ENCODE assay signal across 14 cellular contexts in genomic region chr7:112497481-112497880, GRCh38. TPM values are rescaled to one million over a fixed set of nuclear protein-coding genes. Genes with fewer than 3 reads are reported as not detected.
DNase-seq lines count a peak whose midpoint lies in the region; ATAC-seq lines count a peak whose summit lies in the region.
"Had no signal": no experiment of that assay in that cellular context is flagged by ENCODE, and none has a peak within 500 bp of the region (broad histone marks: within the 10 kb centered on the region; RNA-seq: fewer than 3 reads in every experiment).

No MANE protein-coding gene starts in this region.

- DNase-seq in RPMI8226 (peak; percentile 20), C1 segment of cervical spinal cord (lab: John Stamatoyannopoulos, UW) (no peak), NCI-H2171 treated with DMSO at 0.1 percent for 48 hours (lab: John Stamatoyannopoulos, UW) (no peak), left colon (no peak)
- DNase-seq: activated CD8-positive, alpha-beta T cell treated with anti-CD3 and anti-CD28 coated beads for 36 hours; DMS79; hippocampal formation; NCI-H345; uterus had no signal

- peak; percentile 70 for ATAC-seq in GM18517 (IDR thresholded peaks at IDR 0.05; ENCODE audit: unreplicated experiment)
- ATAC-seq in GM21447 (IDR thresholded peaks at IDR 0.05; ENCODE audit: unreplicated experiment) = peak; percentile 85
- peak; percentile 73 for ATAC-seq in HG03039 (IDR thresholded peaks at IDR 0.05; ENCODE audit: unreplicated experiment)
- ATAC-seq in HG03135 (IDR thresholded peaks at IDR 0.05; ENCODE audit: unreplicated experiment) = no peak
- ATAC-seq in left colon = no peak
- ATAC-seq: activated CD8-positive, alpha-beta T cell treated with anti-CD3 and anti-CD28 coated beads for 36 hours; Panc1 had no signal

- intact Hi-C loops in left colon (cut with DNase I, micrococcal nuclease) = loop anchor here in 1 of 2 donors (10.0 kb wide), 1 partner anchor 753 kb away; no protein-coding TSS in a partner anchor

RNA-seq across cellular contexts. Expression of gene LSMEM1, which starts 16.7 kb away (rescaled TPM):
- 1 to 10 TPM; 2.3 to 3.1 TPM for total RNA-seq in left colon

RNA-seq across cellular contexts. Expression of gene IFRD1, which starts 47.2 kb away (rescaled TPM):
- total RNA-seq in left colon = 10 to 100 TPM; 32.9 to 60.6 TPM

Comparison
In these comparisons a context has a peak if more than half of its experiments do, and no peak if none do; other contexts are left out.
1. ATAC-seq: peak in GM18517 (single experiment), GM21447 (single experiment) and HG03039 (single experiment); none in HG03135 (single experiment) and left colon (single experiment).